Comparison of ENCODE assay signal across 28 cellular contexts in the genomic region with DNA sequence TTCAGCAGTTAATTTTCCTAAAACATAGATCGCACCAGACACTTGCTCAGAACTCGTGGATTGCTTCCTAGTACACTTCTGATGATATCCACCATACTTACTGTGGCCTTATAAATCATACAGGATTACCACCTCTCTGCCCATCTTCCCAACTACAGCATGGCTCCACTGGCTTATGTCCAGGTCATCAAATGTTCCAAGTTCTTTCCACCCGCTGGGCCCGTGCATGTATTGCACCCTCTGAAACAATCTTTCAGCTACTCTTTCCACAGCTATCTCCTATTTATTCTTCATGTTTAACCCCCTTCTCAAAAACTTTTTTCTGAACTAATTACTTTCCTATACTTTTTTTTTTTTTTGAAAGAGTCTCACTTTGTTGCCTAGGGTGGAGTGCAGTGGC. TPM values are rescaled to one million over a fixed set of nuclear protein-coding genes. Genes with fewer than 3 reads are reported as not detected.
DNase-seq lines count a peak whose midpoint lies in the region; ATAC-seq, FAIRE-seq and TF ChIP-seq lines count a peak whose summit lies in the region.
"Had no signal": no experiment of that assay in that cellular context is flagged by ENCODE, and none has a peak within 500 bp of the region (broad histone marks: within the 10 kb centered on the region; RNA-seq: fewer than 3 reads in every experiment).

No MANE protein-coding gene starts in this region.

- 95% methylated on average over 4 of the region's 4 CpGs for WGBS in HepG2 (ENCODE audit: low lambda C conversion rate)
- 73% methylated on average over 3 of the region's 4 CpGs for WGBS in right lobe of liver (ENCODE audit: insufficient coverage, low coverage, low lambda C conversion rate, missing lambda C conversion rate)
- WGBS in H9 (ENCODE audit: extremely low coverage, insufficient read length, low lambda C conversion rate): no CpG with 5 or more reads among the region's 4 CpGs
- WGBS in mesendoderm (ENCODE audit: extremely low coverage, insufficient coverage, low lambda C conversion rate): no CpG with 5 or more reads among the region's 4 CpGs

- H3K56ac ChIP-seq in H9 (ENCODE audit: insufficient read length, low read depth, low read length) (no peak overlapping the region), mesendoderm (ENCODE audit: low read length) (no peak overlapping the region)

- H3K27me3 Mint-ChIP-seq in H9 (ENCODE audit: low read depth): no peaks in the 10 kb centered on the region
- no peaks in the 10 kb centered on the region for H3K27me3 Mint-ChIP-seq in chondrocyte (ENCODE audit: low read depth)
- H3K27me3 Mint-ChIP-seq in type B pancreatic cell: no peaks in the 10 kb centered on the region
- H3K27me3 Mint-ChIP-seq: CD4-positive, alpha-beta T cell; naive thymus-derived CD4-positive, alpha-beta T cell had no signal

- POLR2A ChIA-PET in HepG2 (lab: Yijun Ruan, JAX): no interaction called here

- no TSS peak for BruUV-seq in HepG2 (replicated peaks; lab: Mats Ljungman, UMichigan)

- H3K4me1 ChIP-seq in HepG2 (ENCODE audit: insufficient read depth, low read length) (peaks cover 38% of the 10 kb centered on the region), right lobe of liver (peaks cover 0 to 19% (median 8%) of the 10 kb centered on the region in 4 donors), H9 (ENCODE audit: insufficient read depth, low read length) (no peaks in the 10 kb centered on the region), mesendoderm (ENCODE audit: control insufficient read depth, low read depth, low read length) (no peaks in the 10 kb centered on the region)
- H3K4me1 ChIP-seq: tibial artery had no signal

- H4K20me1 ChIP-seq in HepG2 (ENCODE audit: insufficient read depth, low read length): no peaks in the 10 kb centered on the region
- no peaks in the 10 kb centered on the region for H4K20me1 ChIP-seq in H9 (ENCODE audit: control insufficient read depth, insufficient read depth, insufficient read length)

- no peak overlapping the region for H3K14ac ChIP-seq in H9 (ENCODE audit: insufficient read depth, low read length)

- H3K79me2 ChIP-seq in HepG2 (ENCODE audit: insufficient read depth, low read length): peaks cover 9% of the 10 kb centered on the region
- H3K79me2 ChIP-seq in H9 (ENCODE audit: insufficient read depth, low read length): no peaks in the 10 kb centered on the region
- no peaks in the 10 kb centered on the region for H3K79me2 ChIP-seq in mesendoderm (ENCODE audit: control insufficient read depth, insufficient read depth, low read length)

- intact Hi-C loops in HepG2 (cut with micrococcal nuclease; ENCODE audit: unreplicated experiment): no loop called here
- intact Hi-C loops in right lobe of liver (cut with DNase I): no loop called here

- no peak overlapping the region for H2BK12ac ChIP-seq in H9 (ENCODE audit: insufficient read length, low read depth, low read length)

- no peak overlapping the region for H2BK15ac ChIP-seq in H9 (ENCODE audit: low read depth, low read length)
- no peak overlapping the region for H2BK15ac ChIP-seq in mesendoderm (replicated peaks; ENCODE audit: low read depth)

- H3K4ac ChIP-seq in H9 (ENCODE audit: low read depth, low read length) (no peak overlapping the region), mesendoderm (ENCODE audit: low read depth, low read length) (no peak overlapping the region)

- H2BK120ac ChIP-seq in H9 (ENCODE audit: low read depth, low read length, poor library complexity, severe bottlenecking): no peak overlapping the region
- no peak overlapping the region for H2BK120ac ChIP-seq in mesendoderm (ENCODE audit: low read depth, low read length)

- H3K36me3 ChIP-seq in HepG2 (replicated peaks in 1 of 2; ENCODE audit: control insufficient read depth in 1 of 2, insufficient read depth in 2 of 2, low read length in 2 of 2) (peaks cover 5 to 44% of the 10 kb centered on the region in 2 experiments), right lobe of liver (peaks cover 0 to 53% (median 4%) of the 10 kb centered on the region in 4 donors), mesendoderm (ENCODE audit: control insufficient read depth, insufficient read depth, low read length) (peaks cover 6% of the 10 kb centered on the region)

- H2BK20ac ChIP-seq in H9 (ENCODE audit: low read depth, low read length, poor library complexity, severe bottlenecking): no peak overlapping the region

- H3K4me1 Mint-ChIP-seq in H9: no peaks in the 10 kb centered on the region; a peak in 1 of 4 replicates
- H3K4me1 Mint-ChIP-seq in chondrocyte (ENCODE audit: low read depth): no peaks in the 10 kb centered on the region
- no peaks in the 10 kb centered on the region for H3K4me1 Mint-ChIP-seq in type B pancreatic cell (ENCODE audit: unreplicated experiment)

- H3K9me3 ChIP-seq in HepG2 (ENCODE audit: low read length): no peaks in the 10 kb centered on the region
- no peaks in the 10 kb centered on the region for H3K9me3 ChIP-seq in right lobe of liver
- no peaks in the 10 kb centered on the region for H3K9me3 ChIP-seq in H9 (ENCODE audit: control insufficient read depth, low read depth, low read length)
- H3K9me3 ChIP-seq: tibial artery had no signal

- no peak for TF ChIP-seq POLR2A in HepG2 (IDR thresholded peaks at IDR 0.05; ENCODE audit: insufficient read depth in 1 of 2, low read depth in 2 of 2, low read length in 2 of 2)
- no peak for TF ChIP-seq POLR2A in right lobe of liver (IDR thresholded peaks at IDR 0.05)

- H3K9ac ChIP-seq in HepG2 (ENCODE audit: insufficient read depth, low read depth, low read length) (no peak overlapping the region), H9 (ENCODE audit: extremely low read depth, insufficient read length, low read length) (no peak overlapping the region), mesendoderm (ENCODE audit: low read length) (no peak overlapping the region)

- TF ChIP-seq EP300 in HepG2 (IDR thresholded peaks at IDR 0.05; ENCODE audit: low read depth in 2 of 2, low read length in 2 of 2): no peak
- no peak for TF ChIP-seq EP300 in HepG2 (CRISPR knock-in tag; IDR thresholded peaks at IDR 0.05; ENCODE audit: borderline replicate concordance)

- no peak for FAIRE-seq in HepG2 (lab: Jason Lieb, UNC)

- H3K4me3 Mint-ChIP-seq in H9 (no peak overlapping the region), chondrocyte (ENCODE audit: unreplicated experiment) (no peak overlapping the region), type B pancreatic cell (no peak overlapping the region)
- H3K4me3 Mint-ChIP-seq: CD4-positive, alpha-beta T cell; naive thymus-derived CD4-positive, alpha-beta T cell had no signal

- DNase-seq in HepG2 (ENCODE audit: low spot score) (no peak), right lobe of liver (no peak), H9 (no peak), chondrocyte (ENCODE audit: low spot score) (no peak), type B pancreatic cell (ENCODE audit: extremely low spot score, unreplicated experiment) (no peak), mesendoderm (no peak)
- no peak for DNase-seq in activated CD8-positive, alpha-beta memory T cell treated with anti-CD3 and anti-CD28 coated beads, Interleukin-2, amount 50 U/mL, for 4 hours
- DNase-seq: activated CD4-positive, alpha-beta T cell treated with anti-CD3 and anti-CD28 coated beads, Interleukin-2, amount 50 U/mL, for 1 hour; activated CD8-positive, alpha-beta memory T cell treated with anti-CD3 and anti-CD28 coated beads, Interleukin-2, amount 50 U/mL, for 48 hours; activated effector memory CD4-positive, alpha-beta T cell treated with anti-CD3 and anti-CD28 coated beads, Interleukin-2, amount 50 U/mL, for 16 hours; CD4-positive, alpha-beta T cell; foreskin melanocyte; GDM1; GOT3; Karpas-422; left colon; naive thymus-derived CD4-positive, alpha-beta T cell; NCI-H146; NCI-H2171 treated with DMSO at 0.1 percent for 48 hours; NCI-H524; RPMI8226; stimulated activated CD4-positive, alpha-beta T cell treated with anti-CD3 and anti-CD28 coated beads, Interleukin-4, amount 100 ng/mL, for 1 hour; stimulated activated naive CD4-positive, alpha-beta T cell; tibial artery; WERI-Rb-1 had no signal

- CTCF ChIA-PET in HepG2 (lab: Yijun Ruan, JAX; ENCODE audit: low intra/inter-chr PET ratio, low total read pairs): no interaction called here

- H3K27ac ChIP-seq in HepG2 (ENCODE audit: extremely low read length, insufficient read depth, low read length) (no peak overlapping the region), right lobe of liver (no peak overlapping the region), H9 (ENCODE audit: insufficient read length, low read depth, low read length) (no peak overlapping the region), mesendoderm (ENCODE audit: low read depth, low read length) (no peak overlapping the region)
- H3K27ac ChIP-seq: SK-N-MC, tibial artery, WERI-Rb-1 had no signal

- peak; percentile 53 for ATAC-seq in HepG2
- ATAC-seq in right lobe of liver: no peak
- ATAC-seq in GM18907 (IDR thresholded peaks at IDR 0.05; ENCODE audit: unreplicated experiment): no peak
- ATAC-seq: left colon; naive thymus-derived CD4-positive, alpha-beta T cell had no signal

- H4K5ac ChIP-seq in H9 (ENCODE audit: insufficient read length, low read depth, low read length) (no peak overlapping the region), mesendoderm (ENCODE audit: low read length) (no peak overlapping the region)

- H3K36me3 Mint-ChIP-seq in H9 (ENCODE audit: insufficient read depth in 1 of 3, low read depth in 3 of 3) (peaks cover 34 to 73% (median 64%) of the 10 kb centered on the region in 3 experiments; a peak in 6 of 7 replicates), chondrocyte (ENCODE audit: low read depth) (peaks cover 40% of the 10 kb centered on the region), type B pancreatic cell (peaks cover 15% of the 10 kb centered on the region)

- H2BK5ac ChIP-seq in H9 (ENCODE audit: insufficient read length, low read length): no peak overlapping the region
- H2BK5ac ChIP-seq in mesendoderm (ENCODE audit: low read length): no peak overlapping the region

- H3K18ac ChIP-seq in H9 (ENCODE audit: insufficient read length, low read depth, low read length) (no peak overlapping the region), mesendoderm (ENCODE audit: low read length) (no peak overlapping the region)

- no peak overlapping the region for H4K91ac ChIP-seq in H9 (ENCODE audit: insufficient read length, low read depth, low read length)

- no peak overlapping the region for H3K23ac ChIP-seq in H9 (ENCODE audit: insufficient read length, low read depth, low read length)
- no peak overlapping the region for H3K23ac ChIP-seq in mesendoderm (ENCODE audit: low read length)

- TF ChIP-seq RAD21 in HepG2 (CRISPR knock-in tag; IDR thresholded peaks at IDR 0.05): no peak

- no peak overlapping the region; a peak in 1 of 7 replicates for H3K27ac Mint-ChIP-seq in H9
- no peak overlapping the region for H3K27ac Mint-ChIP-seq in chondrocyte (ENCODE audit: unreplicated experiment)
- H3K27ac Mint-ChIP-seq in type B pancreatic cell: no peak overlapping the region
- H3K27ac Mint-ChIP-seq: CD4-positive, alpha-beta T cell had no signal

- H4K8ac ChIP-seq in H9 (replicated peaks; ENCODE audit: insufficient read length, low read depth, low read length): no peak overlapping the region
- H4K8ac ChIP-seq in mesendoderm (ENCODE audit: low read depth, low read length): no peak overlapping the region

- H2AFZ ChIP-seq in HepG2 (ENCODE audit: low read length) (no peak overlapping the region), H9 (ENCODE audit: low read length) (no peak overlapping the region)

- H2AK5ac ChIP-seq in H9 (ENCODE audit: insufficient read length, low read length): no peak overlapping the region
- H2AK5ac ChIP-seq in mesendoderm (ENCODE audit: low read length): no peak overlapping the region

- in situ Hi-C loops in HepG2 (cut with HindIII; ENCODE audit: extremely low pct_ligation_motif_present, low pct_unique_long_range_greater_than_20kb): no loop called here

- no peaks in the 10 kb centered on the region for H3K27me3 ChIP-seq in HepG2 (ENCODE audit: control insufficient read depth in 1 of 2, insufficient read depth in 2 of 2, low read length in 2 of 2)
- H3K27me3 ChIP-seq in right lobe of liver: no peaks in the 10 kb centered on the region
- no peaks in the 10 kb centered on the region for H3K27me3 ChIP-seq in H9 (ENCODE audit: insufficient read depth, low read length)
- H3K27me3 ChIP-seq in mesendoderm (ENCODE audit: insufficient read depth, low read length, poor library complexity): no peaks in the 10 kb centered on the region
- H3K27me3 ChIP-seq: tibial artery had no signal

- no peak overlapping the region for H3K4me2 ChIP-seq in HepG2 (ENCODE audit: low read depth, low read length)
- H3K4me2 ChIP-seq in H9 (ENCODE audit: insufficient read depth, insufficient read length, low read length): no peak overlapping the region
- no peak overlapping the region for H3K4me2 ChIP-seq in mesendoderm (ENCODE audit: low read length)
- H3K4me2 ChIP-seq: smooth muscle cell had no signal

- no peak overlapping the region for H3T11ph ChIP-seq in H9 (ENCODE audit: low read length)

- H3K4me3 ChIP-seq in HepG2 (replicated peaks in 1 of 3; ENCODE audit: insufficient read depth in 1 of 3, low read depth in 2 of 3, low read length in 3 of 3) (no peak overlapping the region), right lobe of liver (no peak overlapping the region), mesendoderm (ENCODE audit: low read length) (no peak overlapping the region)
- H3K4me3 ChIP-seq: SK-N-MC, smooth muscle cell, tibial artery had no signal

- H3K23me2 ChIP-seq in H9 (ENCODE audit: insufficient read length, low read depth, low read length, poor library complexity, severe bottlenecking): no peaks in the 10 kb centered on the region

- H3K9me3 Mint-ChIP-seq in H9 (no peaks in the 10 kb centered on the region), chondrocyte (ENCODE audit: low read depth) (no peaks in the 10 kb centered on the region), type B pancreatic cell (no peaks in the 10 kb centered on the region)
- H3K9me3 Mint-ChIP-seq: CD4-positive, alpha-beta T cell; naive thymus-derived CD4-positive, alpha-beta T cell had no signal

- TF ChIP-seq CTCF in HepG2 (CRISPR knock-in tag; IDR thresholded peaks at IDR 0.05) (no peak), right lobe of liver (IDR thresholded peaks at IDR 0.05) (no peak), H9 (conservative IDR thresholded peaks at IDR 0.05) (0 out of 3 replicates have a peak, but pooled peaks have one; percentile 18), chondrocyte (IDR thresholded peaks at IDR 0.05) (peak; percentile 26), type B pancreatic cell (conservative IDR thresholded peaks at IDR 0.05) (peak; percentile 38)

- H3K79me1 ChIP-seq in H9 (ENCODE audit: insufficient read depth, low read depth, low read length, poor library complexity, severe bottlenecking) (no peaks in the 10 kb centered on the region), mesendoderm (ENCODE audit: low read length) (peaks cover 2% of the 10 kb centered on the region)

RNA-seq across cellular contexts. Expression of gene FBXW2, which starts 18.5 kb away (rescaled TPM):
- 43.1 and 55.2 TPM in 2 replicates for total RNA-seq in HepG2 (2016; rRNA removed; fragmentation: Illumina TruSeq; extraction: Trizol)
- total RNA-seq in HepG2 (2016; cell fraction: cytosol; rRNA removed; fragmentation: Illumina TruSeq; extraction: Trizol; ENCODE audit: low read depth): 13.6 and 16.4 TPM in 2 replicates
- 46.9 and 47.7 TPM in 2 replicates for total RNA-seq in HepG2 (2016; cell fraction: insoluble cytoplasmic fraction; rRNA removed; fragmentation: Illumina TruSeq; extraction: Trizol)
- 41.5 and 42.1 TPM in 2 replicates for total RNA-seq in HepG2 (2016; cell fraction: membrane; rRNA removed; fragmentation: Illumina TruSeq; extraction: Trizol)
- 48.1 and 51.0 TPM in 2 replicates for total RNA-seq in HepG2 (2016; cell fraction: nucleus; rRNA removed; fragmentation: Illumina TruSeq; extraction: Trizol)
- polyA plus RNA-seq in HepG2 (2011; rRNA removed): 30.9 and 35.4 TPM in 2 replicates
- polyA plus RNA-seq in HepG2 (2011; cell fraction: cytosol; rRNA removed): 23.4 and 28.9 TPM in 2 replicates
- 30.6 and 35.1 TPM in 2 replicates for polyA plus RNA-seq in HepG2 (2011; cell fraction: nucleus; rRNA removed)
- 20.7 and 22.2 TPM in 2 replicates for polyA plus RNA-seq in HepG2 (2012)
- 17.7 and 25.1 TPM in 2 replicates for polyA plus RNA-seq in HepG2 (2016; cell fraction: cytosol; fragmentation: Illumina TruSeq; extraction: Trizol; ENCODE audit: low read depth)
- polyA plus RNA-seq in HepG2 (2016; cell fraction: insoluble cytoplasmic fraction; fragmentation: Illumina TruSeq; extraction: Trizol; ENCODE audit: low read depth): 47.5 and 52.1 TPM in 2 replicates
- polyA plus RNA-seq in HepG2 (2016; cell fraction: membrane; fragmentation: Illumina TruSeq; extraction: Trizol; ENCODE audit: low read depth): 40.6 and 40.8 TPM in 2 replicates
- polyA plus RNA-seq in HepG2 (2016; cell fraction: nucleus; fragmentation: Illumina TruSeq; extraction: Trizol; ENCODE audit: insufficient read depth, low read depth): 68.4 and 72.5 TPM in 2 replicates
- 26.3 and 75.5 TPM in 2 replicates for polyA minus RNA-seq in HepG2 (2011; rRNA and poly(A)+ RNA removed; ENCODE audit: low replicate concordance)
- 16.9 and 17.3 TPM in 2 replicates for polyA minus RNA-seq in HepG2 (2011; cell fraction: cytosol; rRNA and poly(A)+ RNA removed)
- 62.8 and 65.0 TPM in 2 replicates for polyA minus RNA-seq in HepG2 (2011; cell fraction: nucleus; rRNA and poly(A)+ RNA removed)
- 10 to 100 TPM; 26.5 to 42.5 (median 35.6) TPM for total RNA-seq in right lobe of liver
- total RNA-seq in H9 (2021): 60.9 and 62.1 TPM in 2 replicates
- 69.0 to 85.7 TPM (median 72.9 TPM) in 3 replicates for total RNA-seq in chondrocyte
- total RNA-seq in type B pancreatic cell (ENCODE audit: low replicate concordance): 67.7 and 68.2 TPM in 2 replicates
- 30.4 TPM for polyA plus RNA-seq in mesendoderm (2013, experiment 1 of 2)
- polyA plus RNA-seq in mesendoderm (2013, experiment 2 of 2): 26.8 TPM

Comparison
In these comparisons a context has a peak if more than half of its experiments do, and no peak if none do; other contexts are left out.
1. CTCF ChIP-seq: peak in H9 (single experiment), chondrocyte (single experiment) and type B pancreatic cell (single experiment); none in HepG2 (single experiment) and right lobe of liver (0 of 4).